ENCODE assay signal across 8 cellular contexts in the genomic region with DNA sequence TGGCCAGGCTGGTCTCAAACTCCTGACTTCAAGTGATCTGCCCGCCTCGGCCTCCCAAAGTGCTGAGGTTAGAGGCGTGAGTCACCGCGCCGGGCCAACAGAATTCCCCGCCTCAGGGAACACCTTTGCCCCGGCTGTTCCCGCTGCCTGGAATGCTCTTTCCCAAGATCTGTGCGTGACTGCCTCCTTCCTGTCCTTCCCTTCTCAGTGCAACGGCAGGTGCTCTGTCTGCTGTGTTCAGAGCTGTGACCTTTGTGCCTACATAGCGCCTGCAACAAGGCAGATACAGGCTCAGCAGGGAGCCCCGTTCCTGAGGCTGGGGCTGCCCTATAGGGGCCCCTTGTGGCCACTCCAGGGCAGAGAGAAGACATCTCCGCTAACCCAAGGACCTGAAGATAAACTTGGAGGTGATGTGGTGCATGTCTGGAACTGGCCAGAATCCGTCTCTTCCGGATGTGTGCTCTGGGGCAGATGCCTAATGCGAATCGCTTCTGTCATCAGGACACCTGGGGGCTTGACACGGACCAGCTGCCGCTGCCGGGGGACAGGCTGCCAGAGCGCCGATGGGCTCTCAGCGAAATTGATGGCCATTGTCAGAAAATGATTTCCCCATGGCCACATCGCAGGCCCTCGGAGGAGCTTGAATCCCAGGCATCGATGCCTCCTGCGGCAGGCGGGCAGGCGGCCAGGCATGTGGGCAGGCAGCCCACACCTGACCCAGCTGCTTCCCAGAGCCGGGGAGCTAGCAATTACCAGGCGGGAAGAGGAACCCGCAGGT. TPM values are rescaled to one million over a fixed set of nuclear protein-coding genes. Genes with fewer than 3 reads are reported as not detected.
A peak's percentile ranks its signal among the peaks of the same experiment; 100 is the strongest.
DNase-seq lines count a peak whose midpoint lies in the region; ATAC-seq and TF ChIP-seq lines count a peak whose summit lies in the region.

No MANE protein-coding gene starts in this region.

- H3K79me2 ChIP-seq in fibroblast of lung (ENCODE audit: control insufficient read depth, insufficient read depth, low read length) = no peaks in the 10 kb centered on the region

- H3K4me1 ChIP-seq in fibroblast of lung (ENCODE audit: control insufficient read depth, extremely low read depth, insufficient read depth, low read length) = no peaks in the 10 kb centered on the region

- no peak for TF ChIP-seq POLR2A in GM18505 (IDR thresholded peaks at IDR 0.05; ENCODE audit: borderline replicate concordance, extremely low read depth, insufficient read depth, insufficient read length)

- no peak overlapping the region for H2AFZ ChIP-seq in fibroblast of lung (ENCODE audit: low read length)

- peak; percentile 20 to 53 for TF ChIP-seq CTCF in fibroblast of lung (conservative IDR thresholded peaks at IDR 0.05 in 1 of 2, IDR thresholded peaks at IDR 0.05 in 1 of 2; ENCODE audit: low read depth in 1 of 2, low read length in 2 of 2)

- ATAC-seq in GM18505 (IDR thresholded peaks at IDR 0.05; ENCODE audit: unreplicated experiment) (no peak), GM21528 (IDR thresholded peaks at IDR 0.05; ENCODE audit: low FRiP score, unreplicated experiment) (no peak)

- H3K4me2 ChIP-seq in fibroblast of lung (ENCODE audit: extremely low read depth, insufficient read depth, low read length) = no peak overlapping the region

- H3K36me3 ChIP-seq in fibroblast of lung (ENCODE audit: control insufficient read depth, insufficient read depth, low read length) = no peaks in the 10 kb centered on the region

- DNase-seq in stimulated activated CD4-positive, alpha-beta T cell treated with anti-CD3 and anti-CD28 coated beads, Interleukin-15, amount 100 ng/mL, for 24 hours = peak; percentile 35
- no peak for DNase-seq in stimulated activated CD4-positive, alpha-beta T cell treated with anti-CD3 and anti-CD28 coated beads, Interleukin-4, amount 100 ng/mL, for 24 hours
- peak; percentile 37 for DNase-seq in NCI-H2107 treated with DMSO at 0.1 percent for 48 hours (lab: John Stamatoyannopoulos, UW; ENCODE audit: unreplicated experiment)
- DNase-seq in activated CD4-positive, alpha-beta T cell treated with anti-CD3 and anti-CD28 coated beads for 4 hours = peak; percentile 22 to 25
- DNase-seq in fibroblast of lung (ENCODE audit: low read depth in 2 of 2) = peak; percentile 51 to 63
- DNase-seq in pons (ENCODE audit: low spot score) = peak; percentile 52

- H3K27me3 ChIP-seq in fibroblast of lung (ENCODE audit: control insufficient read depth, insufficient read depth, low read length) = peaks cover 4% of the 10 kb centered on the region

- H4K20me1 ChIP-seq in fibroblast of lung (ENCODE audit: control insufficient read depth, extremely low read depth, insufficient read depth, low read length) = no peaks in the 10 kb centered on the region

- H3K9ac ChIP-seq in fibroblast of lung (ENCODE audit: insufficient read depth, low read length) = no peak overlapping the region

- H3K27ac ChIP-seq in fibroblast of lung (ENCODE audit: insufficient read depth, low read length) = no peak overlapping the region

- no peaks in the 10 kb centered on the region for H3K9me3 ChIP-seq in fibroblast of lung (ENCODE audit: control insufficient read depth, insufficient read depth, low read depth, low read length)

- H3K4me3 ChIP-seq in fibroblast of lung (replicated peaks in 1 of 4; ENCODE audit: control extremely low read depth in 1 of 4, insufficient read depth in 1 of 4, low read depth in 3 of 4, low read length in 4 of 4) = no peak overlapping the region

RNA-seq across cellular contexts. Expression of a gene that starts 43.5 kb away (rescaled TPM):
- total RNA-seq in fibroblast of lung = 21.3 and 25.4 TPM in 2 replicates
- polyA plus RNA-seq in fibroblast of lung = 11.8 and 12.0 TPM in 2 replicates
- polyA plus RNA-seq in fibroblast of lung (2012) = 8.3 and 9.9 TPM in 2 replicates
- 20.0 and 21.5 TPM in 2 replicates for polyA minus RNA-seq in fibroblast of lung (ENCODE audit: low replicate concordance)
